2 cellular contexts compared by ENCODE assay signal in the genomic region with DNA sequence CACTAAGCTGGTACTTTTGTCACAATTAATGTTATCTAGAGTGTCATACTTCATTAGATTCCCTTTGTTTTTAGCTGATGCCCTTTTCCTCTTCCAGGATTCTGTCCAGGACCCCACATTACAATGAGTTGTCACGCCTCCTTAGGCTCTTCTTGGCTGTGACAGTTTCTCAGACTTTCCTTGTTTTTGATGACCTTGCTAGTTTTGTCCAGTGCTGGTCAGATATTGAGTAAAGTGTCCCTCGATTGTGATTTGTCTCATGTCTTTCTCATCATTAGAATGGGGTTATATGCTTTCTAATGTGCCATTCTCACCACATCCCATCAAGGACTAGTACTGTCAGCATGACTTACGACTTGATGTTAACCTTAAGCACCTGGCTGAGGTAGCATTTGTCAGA.
TF ChIP-seq lines count a peak whose summit lies in the region.

No MANE protein-coding gene starts in this region.

TF ChIP-seq in A549, 52 proteins besides CTCF, POLR2A, EP300 and RAD21 (continued from another document):
- peak; percentile 80 for TF ChIP-seq MAFK (IDR thresholded peaks at IDR 0.05; ENCODE audit: partially characterized antibody)

TF ChIP-seq in H1, 55 proteins besides CTCF, POLR2A, EP300 and RAD21:
- TF ChIP-seq CREB1 (IDR thresholded peaks at IDR 0.05), result no peak
- TF ChIP-seq MAFK (IDR thresholded peaks at IDR 0.05; ENCODE audit: low read depth, low read length), result no peak
- no peak for TF ChIP-seq SP2 (IDR thresholded peaks at IDR 0.05; ENCODE audit: low read length)
- no peak for TF ChIP-seq CHD1 (IDR thresholded peaks at IDR 0.05; ENCODE audit: low read depth, low read length)
- no peak for TF ChIP-seq ASH2L (IDR thresholded peaks at IDR 0.05; ENCODE audit: low read length)
- TF ChIP-seq POLR2AphosphoS5 (IDR thresholded peaks at IDR 0.05; ENCODE audit: low read depth, low read length), result no peak
- no peak for TF ChIP-seq YY1 (IDR thresholded peaks at IDR 0.05; ENCODE audit: low read depth, low read length)
- no peak for TF ChIP-seq TAF7 (optimal IDR thresholded peaks at IDR 0.05; ENCODE audit: borderline replicate concordance, low read depth, low read length)
- no peak for TF ChIP-seq SAP30 (IDR thresholded peaks at IDR 0.05; ENCODE audit: insufficient read depth, insufficient replicate concordance, low read length)
- no peak for TF ChIP-seq BRCA1 (IDR thresholded peaks at IDR 0.05; ENCODE audit: low read depth, low read length)
- no peak for TF ChIP-seq SIN3A (conservative IDR thresholded peaks at IDR 0.05 in 1 of 2, IDR thresholded peaks at IDR 0.05 in 1 of 2; ENCODE audit: low read depth in 1 of 2, low read length in 2 of 2)
- TF ChIP-seq SIRT6 (IDR thresholded peaks at IDR 0.05; ENCODE audit: low read length), result no peak
- no peak for TF ChIP-seq ZNF274 (IDR thresholded peaks at IDR 0.05; ENCODE audit: borderline replicate concordance, extremely low read depth, low read length)
- no peak for TF ChIP-seq CBX5 (IDR thresholded peaks at IDR 0.05; ENCODE audit: low read depth, low read length)
- no peak for TF ChIP-seq JUN (IDR thresholded peaks at IDR 0.05; ENCODE audit: low read depth, low read length)
- no peak for TF ChIP-seq RXRA (IDR thresholded peaks at IDR 0.05; ENCODE audit: insufficient read depth, low read depth, low read length)
- TF ChIP-seq KDM4A (IDR thresholded peaks at IDR 0.05; ENCODE audit: low read depth, low read length, severe bottlenecking), result no peak
- TF ChIP-seq GABPA (IDR thresholded peaks at IDR 0.05; ENCODE audit: borderline replicate concordance, insufficient read depth, low read length), result no peak
- TF ChIP-seq PHF8 (conservative IDR thresholded peaks at IDR 0.05; ENCODE audit: low read depth, low read length), result no peak
- no peak for TF ChIP-seq HDAC6 (IDR thresholded peaks at IDR 0.05; ENCODE audit: low read depth, low read length)
TF ChIP-seq in H1: peak in this region for 0.
